In genomic region chr3:65532749-65533148, GRCh38 we compare ENCODE assay signal across 1 cellular context.
TF ChIP-seq lines count a peak whose summit lies in the region.

No MANE protein-coding gene starts in this region.

TF ChIP-seq in K562, 482 proteins besides CTCF, POLR2A, EP300 and RAD21 (continued from another document):
- TF ChIP-seq MXD1 (CRISPR knock-in tag; IDR thresholded peaks at IDR 0.05; ENCODE audit: borderline replicate concordance, poor library complexity, severe bottlenecking) = no peak
- no peak for TF ChIP-seq POLR3A (IDR thresholded peaks at IDR 0.05; ENCODE audit: borderline replicate concordance, extremely low read depth, insufficient read depth, insufficient read length)
- no peak for TF ChIP-seq MYBL2 (IDR thresholded peaks at IDR 0.05; ENCODE audit: low read depth)
- no peak for TF ChIP-seq MYBL2 (CRISPR knock-in tag; IDR thresholded peaks at IDR 0.05; ENCODE audit: borderline replicate concordance)
- TF ChIP-seq USF2 (CRISPR knock-in tag; IDR thresholded peaks at IDR 0.05) = peak; percentile 81
